8 cellular contexts compared by ENCODE assay signal in genomic region chr14:106039400-106039799, GRCh38.
DNase-seq lines count a peak whose midpoint lies in the region; ATAC-seq, FAIRE-seq and TF ChIP-seq lines count a peak whose summit lies in the region.

No MANE protein-coding gene starts in this region.

- H3K4me3 Mint-ChIP-seq in activated naive CD8-positive, alpha-beta T cell treated with anti-CD3 and anti-CD28 coated beads, Interleukin-2, amount 50 U/mL, for 24 hours: no peak overlapping the region
- no peak overlapping the region for H3K4me3 Mint-ChIP-seq in endothelial cell (ENCODE audit: unreplicated experiment)

- FAIRE-seq in GM19239 (lab: Jason Lieb, UNC): peak; percentile 51

- H3K27ac Mint-ChIP-seq in activated naive CD8-positive, alpha-beta T cell treated with anti-CD3 and anti-CD28 coated beads, Interleukin-2, amount 50 U/mL, for 24 hours: peak overlapping the region; percentile 14
- H3K27ac Mint-ChIP-seq in endothelial cell (ENCODE audit: unreplicated experiment): no peak overlapping the region

- peak; percentile 99 for ATAC-seq in activated naive CD8-positive, alpha-beta T cell treated with anti-CD3 and anti-CD28 coated beads, Interleukin-2, amount 50 U/mL, for 24 hours

- H3K27me3 Mint-ChIP-seq in activated naive CD8-positive, alpha-beta T cell treated with anti-CD3 and anti-CD28 coated beads, Interleukin-2, amount 50 U/mL, for 24 hours: peaks cover 9% of the 10 kb centered on the region
- H3K27me3 Mint-ChIP-seq in endothelial cell (ENCODE audit: unreplicated experiment): peaks cover 1% of the 10 kb centered on the region

- DNase-seq in GM19239 (ENCODE audit: insufficient read length, low spot score) (no peak), T-helper 1 cell (peak in 4 of 5 donors; percentile 19 to 61 (median 30)), endothelial cell (ENCODE audit: low spot score) (no peak), NCI-H1092 (lab: John Stamatoyannopoulos, UW) (no peak), EL (no peak), NCI-H2171 treated with DMSO at 0.1 percent for 48 hours (lab: John Stamatoyannopoulos, UW) (no peak)
- DNase-seq in activated naive CD8-positive, alpha-beta T cell treated with anti-CD3 and anti-CD28 coated beads, Interleukin-2, amount 50 U/mL, for 24 hours: peak; percentile 82
- peak; percentile 35 for DNase-seq in stimulated activated CD8-positive, alpha-beta memory T cell treated with anti-CD3 and anti-CD28 coated beads, Interleukin-12 subunit alpha, Interleukin-12 subunit beta, amount 100 ng/mL, for 4 hours (ENCODE audit: low read depth)

- H3K36me3 Mint-ChIP-seq in activated naive CD8-positive, alpha-beta T cell treated with anti-CD3 and anti-CD28 coated beads, Interleukin-2, amount 50 U/mL, for 24 hours (ENCODE audit: low read depth): no peaks in the 10 kb centered on the region
- peaks cover 8% of the 10 kb centered on the region for H3K36me3 Mint-ChIP-seq in endothelial cell (ENCODE audit: low read depth, unreplicated experiment)

- H3K4me1 Mint-ChIP-seq in activated naive CD8-positive, alpha-beta T cell treated with anti-CD3 and anti-CD28 coated beads, Interleukin-2, amount 50 U/mL, for 24 hours: peaks cover 22% of the 10 kb centered on the region
- H3K4me1 Mint-ChIP-seq in endothelial cell (ENCODE audit: unreplicated experiment): no peaks in the 10 kb centered on the region

- no peak for TF ChIP-seq CTCF in endothelial cell (IDR thresholded peaks at IDR 0.05; ENCODE audit: unreplicated experiment)

- no peaks in the 10 kb centered on the region for H3K9me3 Mint-ChIP-seq in activated naive CD8-positive, alpha-beta T cell treated with anti-CD3 and anti-CD28 coated beads, Interleukin-2, amount 50 U/mL, for 24 hours
- peaks cover 36% of the 10 kb centered on the region for H3K9me3 Mint-ChIP-seq in endothelial cell (ENCODE audit: unreplicated experiment)

Comparison
In these comparisons a context has a peak if more than half of its experiments do, and no peak if none do; other contexts are left out.
1. DNase-seq: peak in T-helper 1 cell (4 of 5), activated naive CD8-positive, alpha-beta T cell treated with anti-CD3 and anti-CD28 coated beads, Interleukin-2, amount 50 U/mL, for 24 hours (single experiment) and stimulated activated CD8-positive, alpha-beta memory T cell treated with anti-CD3 and anti-CD28 coated beads, Interleukin-12 subunit alpha, Interleukin-12 subunit beta, amount 100 ng/mL, for 4 hours (single experiment); none in GM19239 (single experiment), endothelial cell (single experiment), NCI-H1092 (single experiment), EL (single experiment) and NCI-H2171 treated with DMSO at 0.1 percent for 48 hours (single experiment).